8 cellular contexts compared by ENCODE assay signal in the genomic region with DNA sequence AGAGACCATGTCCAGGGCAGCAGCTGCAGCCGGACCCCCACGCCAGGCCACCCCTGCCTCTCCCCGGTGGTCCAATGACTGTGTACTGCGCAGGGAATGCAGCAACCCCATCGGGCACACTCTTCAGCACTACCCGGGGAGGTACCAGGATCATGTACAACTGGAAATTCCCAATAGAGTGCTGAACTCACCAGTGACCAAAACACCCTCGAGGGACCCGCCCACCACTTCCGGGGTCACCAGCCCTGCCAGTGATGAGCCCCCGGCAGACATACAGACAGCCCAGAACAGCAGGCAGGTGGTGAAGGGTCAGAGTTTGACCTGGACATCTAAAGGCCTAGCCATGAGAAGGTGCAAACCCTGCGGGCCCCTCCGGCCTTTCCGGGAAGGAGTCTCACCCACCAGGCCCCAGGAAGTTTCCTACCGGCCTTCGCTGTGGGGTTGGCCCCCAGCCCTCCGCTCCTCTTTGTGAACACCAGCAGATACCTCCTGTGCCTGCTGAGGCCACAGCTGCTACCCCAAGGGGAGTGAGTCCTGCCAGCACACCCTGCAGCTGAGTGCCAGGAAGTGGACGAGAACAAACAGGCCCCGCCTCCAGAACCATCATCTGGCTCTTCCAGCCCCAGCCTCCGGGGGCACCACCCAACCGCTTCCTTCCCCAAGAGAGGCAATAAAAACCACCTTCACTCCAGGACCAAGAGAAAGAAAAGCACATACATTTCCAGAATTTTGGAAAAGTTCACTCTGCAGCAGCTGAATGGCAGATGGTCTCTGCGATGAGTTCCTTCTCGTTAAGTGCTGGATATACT. TPM values are rescaled to one million over a fixed set of nuclear protein-coding genes. Genes with fewer than 3 reads are reported as not detected.
DNase-seq lines count a peak whose midpoint lies in the region; ATAC-seq, FAIRE-seq and TF ChIP-seq lines count a peak whose summit lies in the region.

No MANE protein-coding gene starts in this region.

- POLR2A ChIA-PET in CD8-positive, alpha-beta T cell (lab: Charles Lee) = interaction anchor here (0.9 kb wide), 1 partner anchor 90 kb away, joined by 3 read pairs; no protein-coding TSS in a partner anchor
- POLR2A ChIA-PET in GM12878 (lab: Charles Lee) = interaction anchor here (0.6 to 2.1 kb wide), 5 partner anchors 8 to 324 kb away, joined by 3 to 9 read pairs (median 3); partner anchors contain the start of genes AIMP2 and PMS2

- TF ChIP-seq RAD21 in GM12878 (IDR thresholded peaks at IDR 0.05; ENCODE audit: insufficient read depth, low read depth, low read length) = no peak; the same call in 1 of the 2 replicates

- H3K79me2 ChIP-seq in GM12878 (ENCODE audit: control insufficient read depth, insufficient read depth, low read length) = no peaks in the 10 kb centered on the region

- peaks cover 81% of the 10 kb centered on the region for H3K36me3 Mint-ChIP-seq in CD8-positive, alpha-beta T cell
- peaks cover 65% of the 10 kb centered on the region for H3K36me3 Mint-ChIP-seq in T-helper 2 cell treated with Interferon-gamma antibody and Interleukin-4, amounts not matched to agents 5 μg/mL and 100 μg/mL, for 36 hours (ENCODE audit: low read depth)

- peak overlapping the region; percentile 45; the same call in 1 of the 2 replicates for H3K4me2 ChIP-seq in GM12878 (ENCODE audit: control insufficient read depth, insufficient read depth)

- peaks cover 20% of the 10 kb centered on the region for H3K4me1 ChIP-seq in CD8-positive, alpha-beta T cell (ENCODE audit: insufficient read depth, low read length)
- peaks cover 13% of the 10 kb centered on the region for H3K4me1 ChIP-seq in GM12878 (ENCODE audit: control insufficient read depth, insufficient read depth, low read length)

- H3K36me3 ChIP-seq in CD8-positive, alpha-beta T cell (ENCODE audit: insufficient read depth, low read length) = peaks cover 23% of the 10 kb centered on the region
- peaks cover 16 to 40% of the 10 kb centered on the region in 2 experiments for H3K36me3 ChIP-seq in GM12878 (ENCODE audit: control insufficient read depth in 2 of 2, insufficient read depth in 2 of 2, low read length in 1 of 2)

- TF ChIP-seq EP300 in GM12878 (IDR thresholded peaks at IDR 0.05; ENCODE audit: borderline replicate concordance in 1 of 2, control insufficient read depth in 1 of 2, low read depth in 2 of 2, low read length in 2 of 2) = no peak

- no peaks in the 10 kb centered on the region for H3K27me3 ChIP-seq in CD8-positive, alpha-beta T cell (ENCODE audit: insufficient read depth, low read length)
- H3K27me3 ChIP-seq in GM12878 (replicated peaks in 1 of 2; ENCODE audit: control insufficient read depth in 2 of 2, insufficient read depth in 2 of 2, low read length in 1 of 2) = no peaks in the 10 kb centered on the region

- H3K4me1 Mint-ChIP-seq in CD8-positive, alpha-beta T cell (ENCODE audit: low read depth) = peaks cover 12% of the 10 kb centered on the region
- peaks cover 14% of the 10 kb centered on the region for H3K4me1 Mint-ChIP-seq in T-helper 2 cell treated with Interferon-gamma antibody and Interleukin-4, amounts not matched to agents 5 μg/mL and 100 μg/mL, for 36 hours (ENCODE audit: low read depth)

- intact Hi-C loops in CD8-positive, alpha-beta T cell (cut with DNase I, micrococcal nuclease) = no loop called here
- intact Hi-C loops in GM12878 (cut with micrococcal nuclease; ENCODE audit: unreplicated experiment) = no loop called here

- peak overlapping the region; percentile 32 for H2AFZ ChIP-seq in GM12878 (ENCODE audit: control insufficient read depth, low read depth, low read length)

- CTCF ChIA-PET in CD8-positive, alpha-beta T cell (lab: Charles Lee) = interaction anchor here (0.6 to 3.0 kb wide), 9 partner anchors 8 to 528 kb away, joined by 3 to 10 read pairs (median 5); no protein-coding TSS in a partner anchor
- CTCF ChIA-PET in GM12878 (lab: Yijun Ruan, JAX) = interaction anchor here (0.6 to 2.6 kb wide), 5 partner anchors 17 to 301 kb away, joined by 3 to 7 read pairs (median 3); no protein-coding TSS in a partner anchor

- no peaks in the 10 kb centered on the region for H4K20me1 ChIP-seq in GM12878 (ENCODE audit: control insufficient read depth, insufficient read depth)

- H3K27me3 Mint-ChIP-seq in CD8-positive, alpha-beta T cell (ENCODE audit: low read depth) = no peaks in the 10 kb centered on the region
- H3K27me3 Mint-ChIP-seq in T-helper 2 cell treated with Interferon-gamma antibody and Interleukin-4, amounts not matched to agents 5 μg/mL and 100 μg/mL, for 36 hours (ENCODE audit: low read depth) = no peaks in the 10 kb centered on the region

- no peak for TF ChIP-seq POLR2A in GM12878 (IDR thresholded peaks at IDR 0.05; ENCODE audit: low read depth, low read length)

- in situ Hi-C loops in GM12878 (cut with MboI) = no loop called here

- no TSS peak for BruUV-seq in GM12878 (replicated peaks; lab: Mats Ljungman, UMichigan)

- DNase-seq in CD8-positive, alpha-beta T cell = peak; percentile 40 to 81 (median 71)
- DNase-seq in GM20000 (ENCODE audit: low spot score) (peak; percentile 69), HuH-7.5 (ENCODE audit: low spot score) (peak; percentile 55), GM12878 (ENCODE audit: low read depth, low spot score) (peak; percentile 23), iPS-NIHi11 (ENCODE audit: low spot score) (peak; percentile 86), RCC 7860 (ENCODE audit: low spot score) (no peak)
- peak; percentile 52 for DNase-seq in T-helper 2 cell treated with Interferon-gamma antibody and Interleukin-4, amounts not matched to agents 5 μg/mL and 100 μg/mL, for 36 hours (ENCODE audit: low spot score)
- DNase-seq in stimulated activated CD4-positive, alpha-beta T cell treated with anti-CD3 and anti-CD28 coated beads, Interleukin-1b, Interleukin-23, amount 100 ng/mL, for 48 hours = peak; percentile 64

- peak; percentile 100 for ATAC-seq in CD8-positive, alpha-beta T cell
- peak; percentile 98 for ATAC-seq in GM12878

- peak overlapping the region; percentile 43 for H3K4me3 ChIP-seq in CD8-positive, alpha-beta T cell (ENCODE audit: low read depth, low read length)
- H3K4me3 ChIP-seq in GM12878 = peak overlapping the region; percentile 9; the same call in 1 of the 2 replicates

- peak overlapping the region; percentile 25 for H3K27ac ChIP-seq in CD8-positive, alpha-beta T cell (ENCODE audit: low read depth, low read length)
- peak overlapping the region; percentile 59 for H3K27ac ChIP-seq in GM12878 (ENCODE audit: control insufficient read depth, insufficient read depth)

- peak overlapping the region; percentile 78 for H3K4me3 Mint-ChIP-seq in CD8-positive, alpha-beta T cell
- H3K4me3 Mint-ChIP-seq in T-helper 2 cell treated with Interferon-gamma antibody and Interleukin-4, amounts not matched to agents 5 μg/mL and 100 μg/mL, for 36 hours = peak overlapping the region; percentile 76

- H3K9me3 ChIP-seq in CD8-positive, alpha-beta T cell (ENCODE audit: low read length) = no peaks in the 10 kb centered on the region
- H3K9me3 ChIP-seq in GM12878 (replicated peaks; ENCODE audit: control insufficient read depth, insufficient read depth, low read length) = no peaks in the 10 kb centered on the region

- SMC1A ChIA-PET in GM12878 (lab: Charles Lee; ENCODE audit: uncharacterized antibody, unreplicated experiment) = interaction anchor here (0.7 to 2.2 kb wide), 4 partner anchors 8 to 297 kb away, joined by 3 to 6 read pairs (median 4); no protein-coding TSS in a partner anchor

- H3K9ac ChIP-seq in GM12878 (ENCODE audit: control insufficient read depth, insufficient read depth, low read length) = peak overlapping the region; percentile 33

- FAIRE-seq in GM12878 (lab: Jason Lieb, UNC) (no peak), RCC 7860 (lab: Jason Lieb, UNC) (no peak)

- no peak for TF ChIP-seq CTCF in CD8-positive, alpha-beta T cell (IDR thresholded peaks at IDR 0.05)
- TF ChIP-seq CTCF in GM20000 (IDR thresholded peaks at IDR 0.05; ENCODE audit: extremely low read depth, missing control alignments) (no peak), GM12878 (IDR thresholded peaks at IDR 0.05 in 2 of 3, conservative IDR thresholded peaks at IDR 0.05 in 1 of 3; ENCODE audit: control insufficient read depth in 2 of 3, extremely low read depth in 1 of 3, insufficient read depth in 1 of 3, low read depth in 3 of 3, low read length in 3 of 3) (peak; percentile 38 to 43 (median 41); a peak in 5 of 6 replicates)

- RAD21 ChIA-PET in GM12878 (lab: Charles Lee; ENCODE audit: unreplicated experiment) = no interaction called here

- no peaks in the 10 kb centered on the region for H3K9me3 Mint-ChIP-seq in CD8-positive, alpha-beta T cell
- H3K9me3 Mint-ChIP-seq in T-helper 2 cell treated with Interferon-gamma antibody and Interleukin-4, amounts not matched to agents 5 μg/mL and 100 μg/mL, for 36 hours = no peaks in the 10 kb centered on the region

- WGBS in GM12878 (ENCODE audit: insufficient coverage, insufficient replicate concordance, low lambda C conversion rate, missing lambda C conversion rate) = 56% methylated on average over 22 of the region's 22 CpGs

- H3K27ac Mint-ChIP-seq in CD8-positive, alpha-beta T cell = peak overlapping the region; percentile 90
- H3K27ac Mint-ChIP-seq in T-helper 2 cell treated with Interferon-gamma antibody and Interleukin-4, amounts not matched to agents 5 μg/mL and 100 μg/mL, for 36 hours = peak overlapping the region; percentile 88

RNA-seq across cellular contexts. Expression of gene ANKRD61, which starts 5.0 kb away (rescaled TPM):
- not detected for total RNA-seq in CD8-positive, alpha-beta T cell
- 0.33 TPM in 1 of 2 replicates, not detected in the other for total RNA-seq in GM12878 (2013; cell fraction: nucleolus; rRNA removed)
- 0.11 and 0.16 TPM in 2 replicates for total RNA-seq in GM12878 (2014; rRNA removed)
- total RNA-seq in GM12878 (2014; rRNA removed; fragmentation: Illumina TruSeq; extraction: Trizol) = 0.18 and 0.22 TPM in 2 replicates
- total RNA-seq in GM12878 (2021) = 0.18 TPM in 1 of 2 replicates, not detected in the other
- 0.52 TPM for polyA plus RNA-seq in GM12878 (2011; ENCODE audit: low read depth)
- polyA plus RNA-seq in GM12878 (2011; rRNA removed) = 0.18 TPM in 1 of 2 replicates, not detected in the other
- polyA plus RNA-seq in GM12878 (2011; cell fraction: cytosol; rRNA removed) = 0.13 and 0.18 TPM in 2 replicates
- 0.31 and 0.56 TPM in 2 replicates for polyA plus RNA-seq in GM12878 (2011; cell fraction: nucleus; rRNA removed)
- polyA plus RNA-seq in GM12878 (2012) = 0.49 and 0.87 TPM in 2 replicates
- 0.34 and 0.35 TPM in 2 replicates for polyA plus RNA-seq in GM12878 (2014; fragmentation: Illumina TruSeq; extraction: Trizol)
- polyA plus RNA-seq in GM12878 (2014; fragmentation: Nextera tagmentation; extraction: Ambion mirVana) = under 1 TPM; 0.20 to 0.37 TPM
- polyA plus RNA-seq in GM12878 (2014; rRNA removed) = 0.22 and 0.64 TPM in 2 replicates
- polyA plus RNA-seq in GM12878 (2016; fragmentation: Nextera tagmentation; extraction: Ambion mirVana) = under 1 TPM; 0.51 to 0.57 TPM
- polyA minus RNA-seq in GM12878 (2011; rRNA and poly(A)+ RNA removed) = 0.29 and 0.41 TPM in 2 replicates
- polyA minus RNA-seq in GM12878 (2011; cell fraction: cytosol; rRNA and poly(A)+ RNA removed) = not detected in 2 replicates
- not detected in 2 replicates for polyA minus RNA-seq in GM12878 (2011; cell fraction: nucleus; rRNA and poly(A)+ RNA removed)

RNA-seq across cellular contexts. Expression of gene AIMP2, which starts 17.1 kb away (rescaled TPM):
- 1 to 10 TPM; 5.2 to 6.9 TPM for total RNA-seq in CD8-positive, alpha-beta T cell
- total RNA-seq in GM12878 (2013; cell fraction: nucleolus; rRNA removed) = 13.2 and 13.4 TPM in 2 replicates
- total RNA-seq in GM12878 (2014; rRNA removed) (82.3 and 94.3 TPM in 2 replicates), GM12878 (2014; rRNA removed; fragmentation: Illumina TruSeq; extraction: Trizol) (57.2 and 59.9 TPM in 2 replicates), GM12878 (2021) (61.0 and 61.8 TPM in 2 replicates)
- 19.8 TPM for polyA plus RNA-seq in GM12878 (2011; ENCODE audit: low read depth)
- polyA plus RNA-seq in GM12878 (2011; rRNA removed) (40.2 and 52.9 TPM in 2 replicates), GM12878 (2014; fragmentation: Illumina TruSeq; extraction: Trizol) (29.5 and 46.7 TPM in 2 replicates), GM12878 (2014; fragmentation: Nextera tagmentation; extraction: Ambion mirVana) (10 to 100 TPM; 55.6 to 80.0 TPM), GM12878 (2014; rRNA removed) (91.7 and 95.0 TPM in 2 replicates), GM12878 (2016; fragmentation: Nextera tagmentation; extraction: Ambion mirVana) (100 to 1,000 TPM; 129 to 130 TPM)
- 70.8 and 80.2 TPM in 2 replicates for polyA plus RNA-seq in GM12878 (2011; cell fraction: cytosol; rRNA removed)
- polyA plus RNA-seq in GM12878 (2011; cell fraction: nucleus; rRNA removed) = 26.7 and 41.8 TPM in 2 replicates
- polyA plus RNA-seq in GM12878 (2012) = 19.0 and 21.6 TPM in 2 replicates
- 33.1 and 43.8 TPM in 2 replicates for polyA minus RNA-seq in GM12878 (2011; rRNA and poly(A)+ RNA removed)
- polyA minus RNA-seq in GM12878 (2011; cell fraction: cytosol; rRNA and poly(A)+ RNA removed) = 17.5 and 27.4 TPM in 2 replicates
- polyA minus RNA-seq in GM12878 (2011; cell fraction: nucleus; rRNA and poly(A)+ RNA removed) = 11.0 and 23.6 TPM in 2 replicates

RNA-seq across cellular contexts. Expression of gene PMS2, which starts 17.4 kb away (rescaled TPM):
- total RNA-seq in CD8-positive, alpha-beta T cell = 10 to 100 TPM in 1 of 2 experiments, 1 to 10 TPM in 1; 8.5 to 10.4 TPM
- 52.9 and 53.1 TPM in 2 replicates for total RNA-seq in GM12878 (2013; cell fraction: nucleolus; rRNA removed)
- 19.6 and 22.9 TPM in 2 replicates for total RNA-seq in GM12878 (2014; rRNA removed)
- total RNA-seq in GM12878 (2014; rRNA removed; fragmentation: Illumina TruSeq; extraction: Trizol) = 25.4 and 25.5 TPM in 2 replicates
- 19.3 and 21.4 TPM in 2 replicates for total RNA-seq in GM12878 (2021)
- 6.8 TPM for polyA plus RNA-seq in GM12878 (2011; ENCODE audit: low read depth)
- 16.8 and 20.5 TPM in 2 replicates for polyA plus RNA-seq in GM12878 (2011; rRNA removed)
- 10.7 and 11.0 TPM in 2 replicates for polyA plus RNA-seq in GM12878 (2011; cell fraction: cytosol; rRNA removed)
- polyA plus RNA-seq in GM12878 (2011; cell fraction: nucleus; rRNA removed) = 9.7 and 11.8 TPM in 2 replicates
- polyA plus RNA-seq in GM12878 (2012) = 8.9 and 11.5 TPM in 2 replicates
- polyA plus RNA-seq in GM12878 (2014; fragmentation: Illumina TruSeq; extraction: Trizol) = 19.8 and 23.0 TPM in 2 replicates
- polyA plus RNA-seq in GM12878 (2014; fragmentation: Nextera tagmentation; extraction: Ambion mirVana) = 1 to 10 TPM; 3.6 to 4.7 TPM
- 13.2 and 14.0 TPM in 2 replicates for polyA plus RNA-seq in GM12878 (2014; rRNA removed)
- polyA plus RNA-seq in GM12878 (2016; fragmentation: Nextera tagmentation; extraction: Ambion mirVana) = 10 to 100 TPM; 17.9 to 18.0 TPM
- 19.5 and 20.5 TPM in 2 replicates for polyA minus RNA-seq in GM12878 (2011; rRNA and poly(A)+ RNA removed)
- 5.2 and 13.9 TPM in 2 replicates for polyA minus RNA-seq in GM12878 (2011; cell fraction: cytosol; rRNA and poly(A)+ RNA removed)
- polyA minus RNA-seq in GM12878 (2011; cell fraction: nucleus; rRNA and poly(A)+ RNA removed) = 8.1 and 13.1 TPM in 2 replicates

RNA-seq across cellular contexts. Expression of gene EIF2AK1, which starts 32.8 kb away (rescaled TPM):
- total RNA-seq in CD8-positive, alpha-beta T cell = 10 to 100 TPM; 43.3 to 47.5 TPM
- total RNA-seq in GM12878 (2013; cell fraction: nucleolus; rRNA removed) = 218 and 241 TPM in 2 replicates
- 120 and 141 TPM in 2 replicates for total RNA-seq in GM12878 (2014; rRNA removed)
- total RNA-seq in GM12878 (2014; rRNA removed; fragmentation: Illumina TruSeq; extraction: Trizol) = 22.4 and 25.3 TPM in 2 replicates
- total RNA-seq in GM12878 (2021) = 92.9 and 96.9 TPM in 2 replicates
- polyA plus RNA-seq in GM12878 (2011; ENCODE audit: low read depth) = 42.4 TPM
- polyA plus RNA-seq in GM12878 (2011; rRNA removed) = 80.4 and 90.9 TPM in 2 replicates
- polyA plus RNA-seq in GM12878 (2011; cell fraction: cytosol; rRNA removed) = 56.2 and 81.2 TPM in 2 replicates
- polyA plus RNA-seq in GM12878 (2011; cell fraction: nucleus; rRNA removed) = 56.7 and 66.3 TPM in 2 replicates
- 53.7 and 55.7 TPM in 2 replicates for polyA plus RNA-seq in GM12878 (2012)
- 74.5 and 89.8 TPM in 2 replicates for polyA plus RNA-seq in GM12878 (2014; fragmentation: Illumina TruSeq; extraction: Trizol)
- polyA plus RNA-seq in GM12878 (2014; fragmentation: Nextera tagmentation; extraction: Ambion mirVana) = 10 to 100 TPM; 15.6 to 23.3 TPM
- polyA plus RNA-seq in GM12878 (2014; rRNA removed) = 143 and 169 TPM in 2 replicates
- polyA plus RNA-seq in GM12878 (2016; fragmentation: Nextera tagmentation; extraction: Ambion mirVana) = 100 to 1,000 TPM in 1 of 2 experiments, 10 to 100 TPM in 1; 97.6 to 116 TPM
- 55.4 and 77.9 TPM in 2 replicates for polyA minus RNA-seq in GM12878 (2011; rRNA and poly(A)+ RNA removed)
- 22.4 and 25.4 TPM in 2 replicates for polyA minus RNA-seq in GM12878 (2011; cell fraction: cytosol; rRNA and poly(A)+ RNA removed)
- polyA minus RNA-seq in GM12878 (2011; cell fraction: nucleus; rRNA and poly(A)+ RNA removed) = 38.1 and 45.3 TPM in 2 replicates

RNA-seq across cellular contexts. Expression of gene RSPH10B, which starts 55.7 kb away (rescaled TPM):
- under 1 TPM in 1 of 2 experiments, not detected in 1; 0.47 TPM for total RNA-seq in CD8-positive, alpha-beta T cell
- 0.81 TPM in 1 of 2 replicates, not detected in the other for total RNA-seq in GM12878 (2013; cell fraction: nucleolus; rRNA removed)
- total RNA-seq in GM12878 (2014; rRNA removed) (0.05 TPM in 1 of 2 replicates, not detected in the other), GM12878 (2014; rRNA removed; fragmentation: Illumina TruSeq; extraction: Trizol) (0.23 TPM in 1 of 2 replicates, not detected in the other), GM12878 (2021) (0.35 TPM in 1 of 2 replicates, not detected in the other)
- not detected for polyA plus RNA-seq in GM12878 (2011; ENCODE audit: low read depth)
- polyA plus RNA-seq in GM12878 (2011; rRNA removed) (0.03 TPM in 1 of 2 replicates, not detected in the other), GM12878 (2014; fragmentation: Illumina TruSeq; extraction: Trizol) (not detected in 2 replicates), GM12878 (2014; fragmentation: Nextera tagmentation; extraction: Ambion mirVana) (not detected), GM12878 (2014; rRNA removed) (not detected in 2 replicates), GM12878 (2016; fragmentation: Nextera tagmentation; extraction: Ambion mirVana) (not detected)
- polyA plus RNA-seq in GM12878 (2011; cell fraction: cytosol; rRNA removed) = not detected in 2 replicates
- polyA plus RNA-seq in GM12878 (2011; cell fraction: nucleus; rRNA removed) = 0.15 and 0.27 TPM in 2 replicates
- 0.08 TPM in 1 of 2 replicates, not detected in the other for polyA plus RNA-seq in GM12878 (2012)
- not detected in 2 replicates for polyA minus RNA-seq in GM12878 (2011; rRNA and poly(A)+ RNA removed)
- polyA minus RNA-seq in GM12878 (2011; cell fraction: cytosol; rRNA and poly(A)+ RNA removed) = not detected in 2 replicates
- polyA minus RNA-seq in GM12878 (2011; cell fraction: nucleus; rRNA and poly(A)+ RNA removed) = 0.96 TPM in 1 of 2 replicates, not detected in the other

Comparison
In these comparisons a context has a peak if more than half of its experiments do, and no peak if none do; other contexts are left out.
1. CTCF ChIP-seq: peak in GM12878 (3 of 3); none in CD8-positive, alpha-beta T cell (single experiment) and GM20000 (single experiment).